ENCODE assay signal across 8 cellular contexts in genomic region chr19:19203012-19203856, GRCh38. TPM values are rescaled to one million over a fixed set of nuclear protein-coding genes. Genes with fewer than 3 reads are reported as not detected.
A peak's percentile ranks its signal among the peaks of the same experiment; 100 is the strongest.
DNase-seq lines count a peak whose midpoint lies in the region; ATAC-seq and TF ChIP-seq lines count a peak whose summit lies in the region.

Gene NR2C2AP, minus strand, starts transcription at chr19:19203414. Its CDS starts 354 bp downstream, at chr19:19203060.

- WGBS in IMR-90 (ENCODE audit: extremely low coverage in 2 of 2, insufficient read length in 1 of 2), 2 experiments: 2% methylated on average over 29 of the region's 60 CpGs; no CpG with 5 or more reads in 1 of the 2 experiments

- H2AFZ ChIP-seq in IMR-90 (replicated peaks; ENCODE audit: low read length, poor library complexity): peak within 1 kb of the TSS; percentile 90

- H3K4me2 ChIP-seq in IMR-90 (ENCODE audit: low read depth, low read length): peak within 1 kb of the TSS; percentile 84

- H3K79me1 ChIP-seq in IMR-90 (ENCODE audit: low read depth in 1 of 2, low read length in 2 of 2): peaks cover 5 to 20% of the 10 kb centered on the region in 2 experiments

- DNase-seq in CD4-positive, CD25-positive, alpha-beta regulatory T cell: peak; percentile 87 to 96 (median 90)
- DNase-seq in GM20000 (ENCODE audit: low spot score) (peak; percentile 98), IMR-90 (peak; percentile 83), OCI-M2 (lab: John Stamatoyannopoulos, UW; ENCODE audit: unreplicated experiment) (peak; percentile 78), activated T-cell treated with anti-CD3 and anti-CD28 coated beads for 24 hours (ENCODE audit: low read depth) (peak; percentile 93), endothelial cell (ENCODE audit: low spot score) (peak; percentile 77), middle frontal gyrus (ENCODE audit: extremely low spot score, low spot score) (peak; percentile 83)
- DNase-seq in stimulated activated CD8-positive, alpha-beta memory T cell treated with anti-CD3 and anti-CD28 coated beads, Interleukin-2, amount 100 ng/mL, for 1 hour (ENCODE audit: low read depth in 2 of 2): peak; percentile 82

- peak within 1 kb of the TSS; percentile 75 for H3K4me3 ChIP-seq in CD4-positive, CD25-positive, alpha-beta regulatory T cell (ENCODE audit: low read depth, low read length)
- H3K4me3 ChIP-seq in IMR-90 (ENCODE audit: insufficient read depth, low read depth, low read length): peak within 1 kb of the TSS; percentile 54

- H3K36me3 ChIP-seq in CD4-positive, CD25-positive, alpha-beta regulatory T cell (ENCODE audit: control insufficient read depth, insufficient read depth, low read length): peaks cover 10% of the 10 kb centered on the region
- peaks cover 27% of the 10 kb centered on the region for H3K36me3 ChIP-seq in IMR-90 (ENCODE audit: control insufficient read depth, insufficient read depth, low read length)

- H2BK15ac ChIP-seq in IMR-90 (ENCODE audit: low read depth, low read length): no peak within 1 kb of the TSS

- peak within 1 kb of the TSS; percentile 92 to 97 (median 96) for H3K4me3 Mint-ChIP-seq in CD4-positive, CD25-positive, alpha-beta regulatory T cell
- H3K4me3 Mint-ChIP-seq in endothelial cell (ENCODE audit: unreplicated experiment): peak within 1 kb of the TSS; percentile 83

- H4K5ac ChIP-seq in IMR-90 (ENCODE audit: low read depth, low read length): 0 out of 2 replicates have a peak within 1 kb of the TSS, but pooled peaks have one; percentile 18

- peak within 1 kb of the TSS; percentile 77 for H3K27ac ChIP-seq in CD4-positive, CD25-positive, alpha-beta regulatory T cell (ENCODE audit: insufficient read depth, low read length, poor library complexity, severe bottlenecking)
- H3K27ac ChIP-seq in IMR-90 (ENCODE audit: insufficient read depth, low read length): peak within 1 kb of the TSS; percentile 45; the same call in 1 of the 2 replicates

- peaks cover 4% of the 10 kb centered on the region for H3K36me3 Mint-ChIP-seq in CD4-positive, CD25-positive, alpha-beta regulatory T cell
- peaks cover 11% of the 10 kb centered on the region for H3K36me3 Mint-ChIP-seq in endothelial cell (ENCODE audit: low read depth, unreplicated experiment)

- no peak within 1 kb of the TSS; the same call in 1 of the 2 replicates for H3K56ac ChIP-seq in IMR-90 (ENCODE audit: extremely low read depth, insufficient read depth, low read length)

- TF ChIP-seq CTCF in GM20000 (IDR thresholded peaks at IDR 0.05; ENCODE audit: extremely low read depth, missing control alignments) (no peak), IMR-90 (conservative IDR thresholded peaks at IDR 0.05; ENCODE audit: low read depth, low read length) (no peak), endothelial cell (IDR thresholded peaks at IDR 0.05; ENCODE audit: unreplicated experiment) (no peak)

- H4K91ac ChIP-seq in IMR-90 (ENCODE audit: insufficient read depth, low read depth, low read length): peak within 1 kb of the TSS; percentile 29; the same call in 1 of the 2 replicates

- BruUV-seq in IMR-90 (replicated peaks; lab: Mats Ljungman, UMichigan): no TSS peak

- H4K8ac ChIP-seq in IMR-90 (ENCODE audit: low read depth in 2 of 2, low read length in 2 of 2): peak within 1 kb of the TSS; percentile 69; a peak in 3 of 4 replicates

- H2BK120ac ChIP-seq in IMR-90 (ENCODE audit: low read depth, low read length): no peak within 1 kb of the TSS

- H3K4ac ChIP-seq in IMR-90 (ENCODE audit: low read depth, low read length): peak within 1 kb of the TSS; percentile 79

- POLR2A ChIA-PET in IMR-90 (lab: Charles Lee; ENCODE audit: unreplicated experiment): interaction anchor here (0.6 to 1.0 kb wide), 7 partner anchors 9 to 124 kb away, joined by 3 to 26 read pairs (median 6); partner anchors contain the start of gene BORCS8

- H3K14ac ChIP-seq in IMR-90 (replicated peaks; ENCODE audit: low read depth, low read length): peak within 1 kb of the TSS; percentile 30

- no peak for TF ChIP-seq POLR2A in IMR-90 (IDR thresholded peaks at IDR 0.05; ENCODE audit: low read depth, low read length)

- TF ChIP-seq RAD21 in IMR-90 (IDR thresholded peaks at IDR 0.05; ENCODE audit: low read length): no peak

- H3K27ac Mint-ChIP-seq in CD4-positive, CD25-positive, alpha-beta regulatory T cell: peak within 1 kb of the TSS; percentile 85 to 94 (median 92)
- H3K27ac Mint-ChIP-seq in endothelial cell (ENCODE audit: unreplicated experiment): no peak within 1 kb of the TSS

- no peaks in the 10 kb centered on the region for H3K9me3 Mint-ChIP-seq in CD4-positive, CD25-positive, alpha-beta regulatory T cell
- H3K9me3 Mint-ChIP-seq in endothelial cell (ENCODE audit: unreplicated experiment): no peaks in the 10 kb centered on the region

- H3K18ac ChIP-seq in IMR-90 (ENCODE audit: low read depth, low read length): no peak within 1 kb of the TSS

- no peaks in the 10 kb centered on the region for H4K20me1 ChIP-seq in IMR-90 (ENCODE audit: insufficient read depth, low read length)

- no peaks in the 10 kb centered on the region for H3K9me3 ChIP-seq in CD4-positive, CD25-positive, alpha-beta regulatory T cell (ENCODE audit: control insufficient read depth in 2 of 2, low read length in 2 of 2)
- H3K9me3 ChIP-seq in IMR-90 (ENCODE audit: control insufficient read depth, insufficient read depth, low read length): no peaks in the 10 kb centered on the region

- H3K23ac ChIP-seq in IMR-90 (ENCODE audit: low read depth, low read length): peak within 1 kb of the TSS; percentile 4; the same call in 1 of the 2 replicates

- in situ Hi-C loops in IMR-90 (cut with MboI; ENCODE audit: low sequenced_read_pairs): no loop called here

- CTCF ChIA-PET in IMR-90 (lab: Yijun Ruan, JAX): interaction anchor here (0.6 to 1.0 kb wide), 4 partner anchors 16 to 45 kb away, joined by 3 read pairs; no protein-coding TSS in a partner anchor

- peak; percentile 85 to 90 for ATAC-seq in CD4-positive, CD25-positive, alpha-beta regulatory T cell (ENCODE audit: low read depth in 2 of 2)
- ATAC-seq in IMR-90 (ENCODE audit: low read depth): peak; percentile 92

- H2AK5ac ChIP-seq in IMR-90 (ENCODE audit: low read depth, low read length): peak within 1 kb of the TSS; percentile 26

- H3K4me1 ChIP-seq in CD4-positive, CD25-positive, alpha-beta regulatory T cell (ENCODE audit: control insufficient read depth, insufficient read depth, low read length, poor library complexity, severe bottlenecking): peaks cover 37% of the 10 kb centered on the region
- peaks cover 3% of the 10 kb centered on the region; the same call in 1 of the 2 replicates for H3K4me1 ChIP-seq in IMR-90 (ENCODE audit: control insufficient read depth, insufficient read depth, low read length)

- H3K27me3 ChIP-seq in CD4-positive, CD25-positive, alpha-beta regulatory T cell (ENCODE audit: control insufficient read depth, insufficient read depth, low read length): no peaks in the 10 kb centered on the region
- H3K27me3 ChIP-seq in IMR-90 (ENCODE audit: control insufficient read depth, insufficient read depth, low read length): peaks cover 10% of the 10 kb centered on the region; the same call in 1 of the 2 replicates

- H3K9me1 ChIP-seq in IMR-90 (ENCODE audit: insufficient read depth, low read length): 0 out of 2 replicates have a peak, but pooled peaks cover 5% of the 10 kb centered on the region

- H3K9ac ChIP-seq in IMR-90 (ENCODE audit: low read depth, low read length): peak within 1 kb of the TSS; percentile 69

- peaks cover 11% of the 10 kb centered on the region for H3K27me3 Mint-ChIP-seq in CD4-positive, CD25-positive, alpha-beta regulatory T cell
- peaks cover 11% of the 10 kb centered on the region for H3K27me3 Mint-ChIP-seq in endothelial cell (ENCODE audit: unreplicated experiment)

- peaks cover 0 to 43% (median 16%) of the 10 kb centered on the region in 4 donors for H3K4me1 Mint-ChIP-seq in CD4-positive, CD25-positive, alpha-beta regulatory T cell
- peaks cover 3% of the 10 kb centered on the region for H3K4me1 Mint-ChIP-seq in endothelial cell (ENCODE audit: unreplicated experiment)

- no peak within 1 kb of the TSS for H2BK20ac ChIP-seq in IMR-90 (ENCODE audit: low read depth, low read length)

- dilution Hi-C loops in IMR-90 (cut with HindIII; ENCODE audit: low sequenced_read_pairs, unreplicated experiment): no loop called here

- H2BK5ac ChIP-seq in IMR-90 (ENCODE audit: low read depth, low read length, poor library complexity, severe bottlenecking): peak within 1 kb of the TSS; percentile 16

- peak within 1 kb of the TSS; percentile 95 for H2AK9ac ChIP-seq in IMR-90 (replicated peaks; ENCODE audit: low read depth, low read length, poor library complexity)

- intact Hi-C loops in IMR-90 (cut with micrococcal nuclease): no loop called here

TF ChIP-seq in IMR-90, 13 proteins besides CTCF, POLR2A, EP300 and RAD21:
- TF ChIP-seq CEBPB (IDR thresholded peaks at IDR 0.05; ENCODE audit: low read depth, low read length) (no peak), MXI1 (IDR thresholded peaks at IDR 0.05; ENCODE audit: borderline replicate concordance, low read depth, low read length) (peak; percentile 77; the same call in 1 of the 2 replicates)
TF ChIP-seq in IMR-90: peak in this region for 1.

RNA-seq across cellular contexts. Expression of gene NR2C2AP, which starts in this region (rescaled TPM):
- 17.6 TPM for total RNA-seq in CD4-positive, CD25-positive, alpha-beta regulatory T cell
- 10 to 100 TPM; 20.6 to 31.2 (median 26.8) TPM for polyA plus RNA-seq in CD4-positive, CD25-positive, alpha-beta regulatory T cell
- 5.4 and 6.9 TPM in 2 replicates for total RNA-seq in IMR-90 (2012; rRNA removed)
- 9.0 and 9.6 TPM in 2 replicates for polyA plus RNA-seq in IMR-90 (2012; rRNA removed)
- polyA plus RNA-seq in IMR-90 (2012; cell fraction: cytosol; rRNA removed): 7.5 and 7.9 TPM in 2 replicates
- polyA plus RNA-seq in IMR-90 (2012; cell fraction: nucleus; rRNA removed; ENCODE audit: low replicate concordance): 8.5 and 9.0 TPM in 2 replicates
- total RNA-seq in endothelial cell (ENCODE audit: unreplicated experiment): 4.3 TPM

Comparison
In these comparisons a context has a peak if more than half of its experiments do, and no peak if none do; other contexts are left out.
1. Peak in every context shown above with its lines: DNase-seq, ATAC-seq, H3K4me3 ChIP-seq and H3K27ac ChIP-seq.